In genomic region chr17:82553210-82553930, GRCh38 we compare ENCODE assay signal across 1 cellular context.
TF ChIP-seq lines count a peak whose summit lies in the region.

No MANE protein-coding gene starts in this region.

TF ChIP-seq in GM23338, 12 proteins besides CTCF, POLR2A, EP300 and RAD21 (continued from another document):
- TF ChIP-seq ZNF462 (CRISPR knock-in tag; IDR thresholded peaks at IDR 0.05) (no peak), REST (IDR thresholded peaks at IDR 0.05; ENCODE audit: unreplicated experiment) (no peak), ZNF114 (CRISPR knock-in tag; IDR thresholded peaks at IDR 0.05) (no peak), ZNF331 (CRISPR knock-in tag; IDR thresholded peaks at IDR 0.05; ENCODE audit: low read depth) (no peak), JUNB (IDR thresholded peaks at IDR 0.05; ENCODE audit: unreplicated experiment) (no peak), EZH2phosphoT487 (IDR thresholded peaks at IDR 0.05; ENCODE audit: unreplicated experiment) (no peak), NANOG (IDR thresholded peaks at IDR 0.05; ENCODE audit: borderline replicate concordance) (no peak), STAT1 (IDR thresholded peaks at IDR 0.05; ENCODE audit: unreplicated experiment) (no peak), POLR2AphosphoS5 (IDR thresholded peaks at IDR 0.05; ENCODE audit: low read depth) (no peak), CREB1 (CRISPR knock-in tag; IDR thresholded peaks at IDR 0.05; ENCODE audit: low read depth) (no peak)
